9 cellular contexts compared by ENCODE assay signal in genomic region chr9:131762356-131762932, GRCh38. TPM values are rescaled to one million over a fixed set of nuclear protein-coding genes. Genes with fewer than 3 reads are reported as not detected.
DNase-seq lines count a peak whose midpoint lies in the region; ATAC-seq, FAIRE-seq and TF ChIP-seq lines count a peak whose summit lies in the region.
"Had no signal": no experiment of that assay in that cellular context is flagged by ENCODE, and none has a peak within 500 bp of the region (broad histone marks: within the 10 kb centered on the region; RNA-seq: fewer than 3 reads in every experiment).

No MANE protein-coding gene starts in this region.

- H3K4me1 ChIP-seq in stomach = peaks cover 0 to 9% (median 7%) of the 10 kb centered on the region in 4 donors

- H3K4me3 ChIP-seq in fibroblast of pulmonary artery (replicated peaks; ENCODE audit: low read depth, low read length) = no peak overlapping the region
- no peak overlapping the region for H3K4me3 ChIP-seq in stomach

- no peaks in the 10 kb centered on the region for H3K9me3 ChIP-seq in stomach

- FAIRE-seq in RCC 7860 (lab: Jason Lieb, UNC) = no peak

- H3K4me3 Mint-ChIP-seq in activated T-cell treated with anti-CD3 and anti-CD28 coated beads, Interleukin-2, amount 50 U/mL, for 72 hours = no peak overlapping the region
- no peak overlapping the region for H3K4me3 Mint-ChIP-seq in neural crest cell
- H3K4me3 Mint-ChIP-seq: T-helper 1 cell treated with Interleukin-12 subunit alpha and Interleukin-12 subunit beta and Interleukin-4 antibody, amounts not matched to agents 30 μg/mL and 1 μg/mL, for 36 hours had no signal

- no peak for TF ChIP-seq EP300 in stomach (IDR thresholded peaks at IDR 0.05)

- peaks cover 32% of the 10 kb centered on the region for H3K27me3 Mint-ChIP-seq in activated T-cell treated with anti-CD3 and anti-CD28 coated beads, Interleukin-2, amount 50 U/mL, for 72 hours (ENCODE audit: low read depth)
- H3K27me3 Mint-ChIP-seq in neural crest cell (ENCODE audit: low read depth) = peaks cover 52% of the 10 kb centered on the region

- DNase-seq in DMS153 (lab: John Stamatoyannopoulos, UW) (peak; percentile 42), HUDEP-2 (lab: John Stamatoyannopoulos, UW; ENCODE audit: unreplicated experiment in 76 of 76) (peak in 57 of 76 experiments; percentile 4 to 69 (median 40)), RCC 7860 (ENCODE audit: low spot score) (peak; percentile 26), fibroblast of pulmonary artery (ENCODE audit: low read depth) (peak; percentile 56), neural crest cell (ENCODE audit: low read depth, low spot score) (peak; percentile 88), stomach (peak; percentile 84)
- DNase-seq in activated T-cell treated with anti-CD3 and anti-CD28 coated beads, Interleukin-2, amount 50 U/mL, for 72 hours = peak; percentile 81 to 87

- no peaks in the 10 kb centered on the region for H3K36me3 ChIP-seq in stomach

- 7 to 15% (median 11%) methylated on average over 15 to 38 of the region's 38 CpGs for WGBS in stomach, 5 donors

- H3K9me3 Mint-ChIP-seq in activated T-cell treated with anti-CD3 and anti-CD28 coated beads, Interleukin-2, amount 50 U/mL, for 72 hours = no peaks in the 10 kb centered on the region
- no peaks in the 10 kb centered on the region for H3K9me3 Mint-ChIP-seq in neural crest cell
- H3K9me3 Mint-ChIP-seq: T-helper 1 cell treated with Interleukin-12 subunit alpha and Interleukin-12 subunit beta and Interleukin-4 antibody, amounts not matched to agents 30 μg/mL and 1 μg/mL, for 36 hours had no signal

- TF ChIP-seq CTCF in fibroblast of pulmonary artery (IDR thresholded peaks at IDR 0.05; ENCODE audit: low read length, missing control alignments) (peak; percentile 51), neural crest cell (conservative IDR thresholded peaks at IDR 0.05) (peak; percentile 96), stomach (IDR thresholded peaks at IDR 0.05) (peak in 5 of 7 experiments; percentile 86 to 98 (median 89))

- intact Hi-C loops in stomach (cut with DNase I; ENCODE audit: low total_unique reads) = loop anchor here (5.0 kb wide), 1 partner anchor 475 kb away; no protein-coding TSS in a partner anchor

- peaks cover 18% of the 10 kb centered on the region for H3K4me1 Mint-ChIP-seq in activated T-cell treated with anti-CD3 and anti-CD28 coated beads, Interleukin-2, amount 50 U/mL, for 72 hours (ENCODE audit: low read depth)
- no peaks in the 10 kb centered on the region for H3K4me1 Mint-ChIP-seq in neural crest cell

- peaks cover 0 to 54% (median 5%) of the 10 kb centered on the region in 3 donors for H3K27me3 ChIP-seq in stomach

- peak; percentile 88 to 91 for ATAC-seq in activated T-cell treated with anti-CD3 and anti-CD28 coated beads, Interleukin-2, amount 50 U/mL, for 72 hours (replicated peaks in 1 of 2)
- no peak for ATAC-seq in HG02623 (IDR thresholded peaks at IDR 0.05; ENCODE audit: unreplicated experiment)

- H3K27ac ChIP-seq in stomach = no peak overlapping the region

- TF ChIP-seq POLR2A in stomach (IDR thresholded peaks at IDR 0.05) = no peak

- H3K36me3 Mint-ChIP-seq in activated T-cell treated with anti-CD3 and anti-CD28 coated beads, Interleukin-2, amount 50 U/mL, for 72 hours (ENCODE audit: insufficient read depth in 2 of 2) = no peaks in the 10 kb centered on the region
- no peaks in the 10 kb centered on the region for H3K36me3 Mint-ChIP-seq in neural crest cell (ENCODE audit: low read depth)

- no peak overlapping the region for H3K27ac Mint-ChIP-seq in activated T-cell treated with anti-CD3 and anti-CD28 coated beads, Interleukin-2, amount 50 U/mL, for 72 hours
- H3K27ac Mint-ChIP-seq in neural crest cell (ENCODE audit: unreplicated experiment) = no peak overlapping the region
- H3K27ac Mint-ChIP-seq: T-helper 1 cell treated with Interleukin-12 subunit alpha and Interleukin-12 subunit beta and Interleukin-4 antibody, amounts not matched to agents 30 μg/mL and 1 μg/mL, for 36 hours had no signal

RNA-seq across cellular contexts. Expression of gene RAPGEF1, which starts 22.6 kb away (rescaled TPM):
- 100 to 1,000 TPM; 170 to 175 TPM for total RNA-seq in activated T-cell treated with anti-CD3 and anti-CD28 coated beads, Interleukin-2, amount 50 U/mL, for 72 hours
- 66.2 and 68.1 TPM in 2 replicates for total RNA-seq in neural crest cell
- 10 to 100 TPM; 33.2 to 84.6 (median 57.1) TPM for total RNA-seq in stomach
- polyA plus RNA-seq in stomach = 10 to 100 TPM in 2 of 3 donors, 1 to 10 TPM in 1; 8.4 to 19.1 (median 12.5) TPM

Comparison
In these comparisons a context has a peak if more than half of its experiments do, and no peak if none do; other contexts are left out.
1. DNase-seq: peak in every context shown above with its lines; median percentile 88 in neural crest cell; 84 in activated T-cell treated with anti-CD3 and anti-CD28 coated beads, Interleukin-2, amount 50 U/mL, for 72 hours; 84 in stomach; 56 in fibroblast of pulmonary artery; 42 in DMS153; 40 in HUDEP-2; 26 in RCC 7860.